Comparison of ENCODE assay signal across 1 cellular context in genomic region chr6:149545754-149546471, GRCh38.
TF ChIP-seq lines count a peak whose summit lies in the region.

Gene PPIL4, minus strand, starts transcription at chr6:149546043. Its CDS starts 38 bp downstream, at chr6:149546005.

TF ChIP-seq in HepG2, 621 proteins besides CTCF, POLR2A, EP300 and RAD21 (continued from another document):
- TF ChIP-seq PAX8 (CRISPR knock-in tag; IDR thresholded peaks at IDR 0.05; ENCODE audit: borderline replicate concordance) (0 out of 2 replicates have a peak, but pooled peaks have one; percentile 62), ZSCAN9 (CRISPR knock-in tag; IDR thresholded peaks at IDR 0.05; ENCODE audit: borderline replicate concordance) (peak; percentile 91), DMTF1 (CRISPR knock-in tag; IDR thresholded peaks at IDR 0.05) (peak; percentile 68; the same call in 1 of the 2 replicates), ZBTB8A (CRISPR knock-in tag; IDR thresholded peaks at IDR 0.05; ENCODE audit: borderline replicate concordance, low read depth) (peak; percentile 68; the same call in 1 of the 2 replicates), MEF2D (CRISPR knock-in tag; IDR thresholded peaks at IDR 0.05) (no peak), ETS1 (CRISPR knock-in tag; IDR thresholded peaks at IDR 0.05) (no peak), PRMT3 (CRISPR knock-in tag; IDR thresholded peaks at IDR 0.05; ENCODE audit: borderline replicate concordance, low read depth) (peak; percentile 85; the same call in 1 of the 2 replicates), SNRNP70 (IDR thresholded peaks at IDR 0.05; ENCODE audit: low read depth, low read length) (no peak), ZBTB40 (IDR thresholded peaks at IDR 0.05) (no peak), ZBTB40 (CRISPR knock-in tag; IDR thresholded peaks at IDR 0.05) (peak; percentile 85), ZNF496 (CRISPR knock-in tag; IDR thresholded peaks at IDR 0.05; ENCODE audit: insufficient replicate concordance) (no peak), NKX3-1 (CRISPR knock-in tag; IDR thresholded peaks at IDR 0.05) (peak; percentile 86), PAF1 (CRISPR knock-in tag; IDR thresholded peaks at IDR 0.05) (no peak), HDAC1 (CRISPR knock-in tag; IDR thresholded peaks at IDR 0.05) (peak; percentile 99), HNRNPL (IDR thresholded peaks at IDR 0.05; ENCODE audit: low read depth, low read length) (0 out of 2 replicates have a peak, but pooled peaks have one; percentile 31), KMT2A (CRISPR knock-in tag; IDR thresholded peaks at IDR 0.05) (peak; percentile 98), ZC3H4 (CRISPR knock-in tag; IDR thresholded peaks at IDR 0.05; ENCODE audit: borderline replicate concordance) (no peak), POLR2AphosphoS5 (IDR thresholded peaks at IDR 0.05; ENCODE audit: low read depth, low read length) (peak; percentile 94), ZNF142 (CRISPR knock-in tag; IDR thresholded peaks at IDR 0.05) (peak; percentile 78; the same call in 1 of the 2 replicates), CBFB (CRISPR knock-in tag; IDR thresholded peaks at IDR 0.05) (peak; percentile 95), ZNF678 (CRISPR knock-in tag; IDR thresholded peaks at IDR 0.05) (peak; percentile 82; the same call in 1 of the 2 replicates), NFKB2 (CRISPR knock-in tag; IDR thresholded peaks at IDR 0.05; ENCODE audit: borderline replicate concordance) (peak; percentile 88; the same call in 1 of the 2 replicates), ZNF691 (CRISPR knock-in tag; IDR thresholded peaks at IDR 0.05; ENCODE audit: borderline replicate concordance, low read depth) (peak; percentile 87; the same call in 1 of the 2 replicates), PRDM4 (CRISPR knock-in tag; IDR thresholded peaks at IDR 0.05; ENCODE audit: borderline replicate concordance) (no peak), ZBTB42 (CRISPR knock-in tag; IDR thresholded peaks at IDR 0.05) (no peak), ZNF446 (CRISPR knock-in tag; IDR thresholded peaks at IDR 0.05) (no peak), TBX3 (IDR thresholded peaks at IDR 0.05; ENCODE audit: borderline replicate concordance) (no peak; the same call in 1 of the 2 replicates)
